Comparison of ENCODE assay signal across 21 cellular contexts in the genomic region with DNA sequence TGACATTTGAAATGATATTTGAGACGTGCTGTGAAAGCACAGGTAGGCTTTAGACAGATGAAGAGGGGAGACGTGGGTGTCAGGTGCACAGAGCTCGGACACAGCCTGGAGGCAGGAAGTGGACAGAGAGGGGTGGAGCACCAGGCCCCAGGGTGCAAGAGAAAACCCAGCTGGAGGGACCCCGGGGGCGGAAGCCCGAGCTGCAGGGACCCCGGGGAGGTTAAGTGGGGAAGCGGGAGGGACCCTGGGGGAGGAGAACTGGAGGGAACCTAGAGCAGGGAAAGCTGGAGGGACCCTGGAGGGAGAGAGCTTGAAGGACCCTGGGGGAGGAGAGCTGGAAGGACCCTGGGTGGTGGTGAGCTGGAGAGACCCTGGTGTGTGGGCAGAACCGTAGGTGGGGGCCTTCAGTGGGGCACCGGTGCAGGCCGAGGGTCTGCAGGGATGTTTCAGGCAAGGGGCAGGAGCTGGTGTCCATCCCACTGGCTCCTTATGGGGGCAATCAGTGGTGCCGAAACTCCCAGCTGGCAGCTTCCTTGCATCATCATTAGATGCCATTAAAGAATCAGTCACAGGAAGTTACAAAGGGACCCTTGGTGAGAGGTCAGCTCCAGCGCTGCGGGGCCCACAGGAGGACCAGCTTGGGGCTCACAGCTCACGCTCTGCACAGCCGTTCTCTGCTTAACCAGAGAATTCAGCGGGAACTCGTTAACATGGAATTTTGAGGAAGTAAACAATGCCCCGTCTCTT.
DNase-seq lines count a peak whose midpoint lies in the region; TF ChIP-seq lines count a peak whose summit lies in the region.
"Had no signal": no experiment of that assay in that cellular context is flagged by ENCODE, and none has a peak within 500 bp of the region (broad histone marks: within the 10 kb centered on the region; RNA-seq: fewer than 3 reads in every experiment).

No MANE protein-coding gene starts in this region.

- no peak overlapping the region for H3K4me3 ChIP-seq in H7 (ENCODE audit: insufficient read depth, low read depth, low read length)
- H3K4me3 ChIP-seq in endodermal cell (ENCODE audit: low read length) = no peak overlapping the region
- H3K4me3 ChIP-seq: PC-9, sigmoid colon, SJSA1, thyroid gland had no signal

- peaks cover 7% of the 10 kb centered on the region for H3K9me3 Mint-ChIP-seq in endodermal cell
- H3K9me3 Mint-ChIP-seq: stimulated activated memory B cell treated with anti-CD40 and anti-IgM and Interleukin-4, amounts not matched to agents 10 μg/mL and 1 μg/mL and 100 μg/mL, for 72 hours had no signal

- no peak overlapping the region for H3K4me3 Mint-ChIP-seq in endodermal cell
- H3K4me3 Mint-ChIP-seq: stimulated activated memory B cell treated with anti-CD40 and anti-IgM and Interleukin-4, amounts not matched to agents 10 μg/mL and 1 μg/mL and 100 μg/mL, for 72 hours; T-helper 17 cell had no signal

- no peak overlapping the region for H3K9ac ChIP-seq in endodermal cell (ENCODE audit: extremely low read depth, low read length, poor library complexity, severe bottlenecking)

- H3K27ac Mint-ChIP-seq in endodermal cell = no peak overlapping the region
- H3K27ac Mint-ChIP-seq: stimulated activated memory B cell treated with anti-CD40 and anti-IgM and Interleukin-4, amounts not matched to agents 10 μg/mL and 1 μg/mL and 100 μg/mL, for 72 hours; T-helper 17 cell had no signal

- H3K27me3 Mint-ChIP-seq in endodermal cell (ENCODE audit: insufficient read depth) = peaks cover 4% of the 10 kb centered on the region

- H3K27me3 ChIP-seq in H7 (ENCODE audit: control insufficient read depth, insufficient read depth, low read length) (no peaks in the 10 kb centered on the region), endodermal cell (ENCODE audit: control insufficient read depth, insufficient read depth, low read length, poor library complexity, severe bottlenecking) (no peaks in the 10 kb centered on the region)
- H3K27me3 ChIP-seq: SJSA1, thyroid gland had no signal

- no peaks in the 10 kb centered on the region for H3K4me1 ChIP-seq in endodermal cell (ENCODE audit: control insufficient read depth, insufficient read depth, low read length)
- H3K4me1 ChIP-seq: Caco-2, sigmoid colon, SJSA1, thyroid gland had no signal

- no peaks in the 10 kb centered on the region for H3K36me3 ChIP-seq in H7 (replicated peaks; ENCODE audit: control insufficient read depth, insufficient read depth, low read length)
- no peaks in the 10 kb centered on the region for H3K36me3 ChIP-seq in endodermal cell (ENCODE audit: control insufficient read depth, insufficient read depth, low read length)
- H3K36me3 ChIP-seq: sigmoid colon, SJSA1, thyroid gland had no signal

- peak; percentile 45 for DNase-seq in H7
- DNase-seq in NCI-H2227 (lab: John Stamatoyannopoulos, UW; ENCODE audit: unreplicated experiment) = peak; percentile 12
- DNase-seq in endodermal cell = no peak
- DNase-seq in posterior vena cava (ENCODE audit: low spot score) = peak; percentile 66
- no peak for DNase-seq in activated CD4-positive, alpha-beta T cell treated with anti-CD3 and anti-CD28 coated beads, Interleukin-2, amount 50 U/mL, for 1 hour
- no peak for DNase-seq in DMS153 (lab: John Stamatoyannopoulos, UW)
- DNase-seq in NCI-H774 (lab: John Stamatoyannopoulos, UW) = no peak
- DNase-seq: activated CD8-positive, alpha-beta memory T cell treated with anti-CD3 and anti-CD28 coated beads for 24 hours; activated T-cell treated with anti-CD3 and anti-CD28 coated beads, Interleukin-2, amount 50 U/mL, for 48 hours; AML-193; Caco-2; left ventricle myocardium superior; NCI-H187 treated with DMSO at 0.1 percent for 48 hours; occipital lobe; PC-9; sigmoid colon; T-helper 17 cell had no signal

- no peaks in the 10 kb centered on the region for H3K36me3 Mint-ChIP-seq in endodermal cell (ENCODE audit: low read depth)
- H3K36me3 Mint-ChIP-seq: activated naive CD4-positive, alpha-beta T cell treated with anti-CD3 and anti-CD28 coated beads, Interleukin-2, amount 50 U/mL, for 72 hours; stimulated activated memory B cell treated with anti-CD40 and anti-IgM and Interleukin-4, amounts not matched to agents 10 μg/mL and 1 μg/mL and 100 μg/mL, for 72 hours had no signal

- H3K4me1 Mint-ChIP-seq in endodermal cell = no peaks in the 10 kb centered on the region
- H3K4me1 Mint-ChIP-seq: stimulated activated memory B cell treated with anti-CD40 and anti-IgM and Interleukin-4, amounts not matched to agents 10 μg/mL and 1 μg/mL and 100 μg/mL, for 72 hours had no signal

- intact Hi-C loops in posterior vena cava (cut with DNase I) = no loop called here

- 70 to 86% methylated on average over 13 to 19 of the region's 19 CpGs for WGBS in endodermal cell (ENCODE audit: insufficient coverage in 1 of 2, insufficient read length in 1 of 2), 2 experiments

- peak overlapping the region; percentile 22 for H3K27ac ChIP-seq in endodermal cell (ENCODE audit: low read depth, low read length)
- H3K27ac ChIP-seq: PC-9, sigmoid colon, SJSA1, thyroid gland had no signal

- TF ChIP-seq CTCF in endodermal cell (conservative IDR thresholded peaks at IDR 0.05) = no peak

- H3K9me3 ChIP-seq in endodermal cell (ENCODE audit: control insufficient read depth, low read length) = peaks cover 6% of the 10 kb centered on the region
- H3K9me3 ChIP-seq: Caco-2, sigmoid colon, thyroid gland had no signal

Comparison
In these comparisons a context has a peak if more than half of its experiments do, and no peak if none do; other contexts are left out.
1. DNase-seq: peak in H7 (single experiment), NCI-H2227 (single experiment) and posterior vena cava (single experiment); none in endodermal cell (single experiment), activated CD4-positive, alpha-beta T cell treated with anti-CD3 and anti-CD28 coated beads, Interleukin-2, amount 50 U/mL, for 1 hour (single experiment), DMS153 (single experiment) and NCI-H774 (single experiment).